Comparison of ENCODE assay signal across 18 cellular contexts in the genomic region with DNA sequence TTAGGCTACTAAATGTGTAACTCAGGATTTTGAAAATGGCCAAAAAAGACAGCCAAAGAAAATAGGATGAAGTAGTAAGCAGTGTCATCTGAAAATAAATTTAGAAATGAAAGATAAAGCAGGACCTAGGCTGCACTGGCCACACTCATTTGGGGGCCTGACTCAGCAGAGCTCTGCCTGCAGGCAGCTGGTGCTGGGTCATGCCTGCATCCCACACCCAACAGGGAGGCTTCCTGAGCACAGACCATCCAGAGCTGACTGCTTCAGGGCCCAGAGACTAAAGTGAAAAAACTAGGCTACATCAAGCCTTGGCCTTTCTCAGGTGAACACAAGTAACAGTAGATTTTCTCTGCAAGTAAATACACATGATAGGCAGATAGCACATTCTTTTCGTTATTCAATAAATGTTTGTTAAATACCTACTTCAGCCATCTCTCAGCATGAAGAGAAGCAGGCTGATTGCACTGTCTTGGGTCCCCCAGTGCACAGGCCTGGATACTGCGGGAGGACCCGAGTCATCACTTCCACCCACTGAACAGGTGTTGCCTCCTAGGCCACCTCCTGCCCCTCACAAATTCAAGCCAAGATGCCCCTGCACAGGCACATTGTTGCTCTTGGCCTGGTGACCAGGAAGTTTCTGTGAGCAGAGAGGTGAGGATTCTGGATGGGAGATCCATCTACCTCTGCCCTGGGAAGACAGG.
DNase-seq lines count a peak whose midpoint lies in the region; ATAC-seq and TF ChIP-seq lines count a peak whose summit lies in the region.
"Had no signal": no experiment of that assay in that cellular context is flagged by ENCODE, and none has a peak within 500 bp of the region (broad histone marks: within the 10 kb centered on the region; RNA-seq: fewer than 3 reads in every experiment).

No MANE protein-coding gene starts in this region.

- H3K4me1 Mint-ChIP-seq in GM23338 (peaks cover 19% of the 10 kb centered on the region), endodermal cell (no peaks in the 10 kb centered on the region)
- H3K4me1 Mint-ChIP-seq in activated T-helper 2 cell treated with anti-CD3 and anti-CD28 coated beads, Interferon-gamma antibody, Interleukin-2, Interleukin-4, amounts not matched to agents 10 μg/mL and 5 μg/mL and 100 μg/mL, durations not matched to agents 14 hours and 24 hours and 36 hours (ENCODE audit: low read depth), result no peaks in the 10 kb centered on the region

- DNase-seq in GM23338 (ENCODE audit: low spot score) (peak; percentile 24), NT2/D1 (ENCODE audit: low read depth, low spot score) (peak; percentile 5), endodermal cell (peak; percentile 74), islet precursor cell (peak; percentile 58), AG08395 (ENCODE audit: low spot score) (no peak)
- DNase-seq in activated CD8-positive, alpha-beta memory T cell treated with anti-CD3 and anti-CD28 coated beads, Interleukin-2, amount 50 U/mL, for 4 hours, result no peak
- DNase-seq in activated T-helper 2 cell treated with anti-CD3 and anti-CD28 coated beads, Interferon-gamma antibody, Interleukin-2, Interleukin-4, amounts not matched to agents 10 μg/mL and 5 μg/mL and 100 μg/mL, durations not matched to agents 14 hours and 24 hours and 36 hours (ENCODE audit: low spot score), result no peak
- DNase-seq: AML-193; Calu3; CD4-positive, alpha-beta T cell; DND-41; Karpas-422; MV-4-11; NCI-H1417 treated with DMSO at 0.1 percent for 48 hours; NCI-H2081; NCI-H524 had no signal

- no peaks in the 10 kb centered on the region for H3K9me3 ChIP-seq in NT2/D1 (ENCODE audit: insufficient read depth, low read length)
- no peaks in the 10 kb centered on the region for H3K9me3 ChIP-seq in endodermal cell (ENCODE audit: control insufficient read depth, low read length)
- H3K9me3 ChIP-seq: A549 had no signal

- no peak overlapping the region for H3K4me3 ChIP-seq in GM23338
- H3K4me3 ChIP-seq in NT2/D1 (ENCODE audit: insufficient read length, low read depth), result no peak overlapping the region
- no peak overlapping the region for H3K4me3 ChIP-seq in endodermal cell (ENCODE audit: low read length)
- H3K4me3 ChIP-seq: A549 had no signal

- TF ChIP-seq CTCF in GM23338 (conservative IDR thresholded peaks at IDR 0.05; ENCODE audit: low read depth in 2 of 2), result no peak
- TF ChIP-seq CTCF in endodermal cell (conservative IDR thresholded peaks at IDR 0.05), result no peak

- no peak overlapping the region for H3K4me2 ChIP-seq in GM23338
- H3K4me2 ChIP-seq: A549 had no signal

- H2AFZ ChIP-seq in GM23338, result peak overlapping the region; percentile 15

- H3K9me2 ChIP-seq in GM23338 (ENCODE audit: insufficient read depth), result no peaks in the 10 kb centered on the region

- H3K27ac Mint-ChIP-seq in GM23338, result peak overlapping the region; percentile 71; the same call in 1 of the 2 replicates
- no peak overlapping the region for H3K27ac Mint-ChIP-seq in endodermal cell
- H3K27ac Mint-ChIP-seq in activated T-helper 2 cell treated with anti-CD3 and anti-CD28 coated beads, Interferon-gamma antibody, Interleukin-2, Interleukin-4, amounts not matched to agents 10 μg/mL and 5 μg/mL and 100 μg/mL, durations not matched to agents 14 hours and 24 hours and 36 hours, result no peak overlapping the region
- H3K27ac Mint-ChIP-seq: CD4-positive, alpha-beta T cell had no signal

- no peaks in the 10 kb centered on the region for H4K20me1 ChIP-seq in GM23338 (replicated peaks; ENCODE audit: insufficient read depth)

- no peaks in the 10 kb centered on the region for H3K27me3 ChIP-seq in GM23338 (ENCODE audit: insufficient read depth)
- no peaks in the 10 kb centered on the region for H3K27me3 ChIP-seq in NT2/D1 (ENCODE audit: insufficient read depth, insufficient read length)
- H3K27me3 ChIP-seq in endodermal cell (ENCODE audit: control insufficient read depth, insufficient read depth, low read length, poor library complexity, severe bottlenecking), result no peaks in the 10 kb centered on the region

- H3K9me3 Mint-ChIP-seq in GM23338 (no peaks in the 10 kb centered on the region), endodermal cell (no peaks in the 10 kb centered on the region)
- H3K9me3 Mint-ChIP-seq in activated T-helper 2 cell treated with anti-CD3 and anti-CD28 coated beads, Interferon-gamma antibody, Interleukin-2, Interleukin-4, amounts not matched to agents 10 μg/mL and 5 μg/mL and 100 μg/mL, durations not matched to agents 14 hours and 24 hours and 36 hours, result no peaks in the 10 kb centered on the region

- H3K27me3 Mint-ChIP-seq in GM23338 (ENCODE audit: insufficient read depth, low read depth, poor library complexity) (no peaks in the 10 kb centered on the region), endodermal cell (ENCODE audit: insufficient read depth) (no peaks in the 10 kb centered on the region)
- H3K27me3 Mint-ChIP-seq in activated T-helper 2 cell treated with anti-CD3 and anti-CD28 coated beads, Interferon-gamma antibody, Interleukin-2, Interleukin-4, amounts not matched to agents 10 μg/mL and 5 μg/mL and 100 μg/mL, durations not matched to agents 14 hours and 24 hours and 36 hours (ENCODE audit: low read depth), result no peaks in the 10 kb centered on the region
- H3K27me3 Mint-ChIP-seq: CD4-positive, alpha-beta T cell had no signal

- H3K27ac ChIP-seq in GM23338 (ENCODE audit: low read depth), result no peak overlapping the region
- H3K27ac ChIP-seq in endodermal cell (ENCODE audit: low read depth, low read length), result no peak overlapping the region
- H3K27ac ChIP-seq: A549 had no signal

- H3K4me3 Mint-ChIP-seq in GM23338 (no peak overlapping the region), endodermal cell (no peak overlapping the region)
- H3K4me3 Mint-ChIP-seq in activated T-helper 2 cell treated with anti-CD3 and anti-CD28 coated beads, Interferon-gamma antibody, Interleukin-2, Interleukin-4, amounts not matched to agents 10 μg/mL and 5 μg/mL and 100 μg/mL, durations not matched to agents 14 hours and 24 hours and 36 hours (ENCODE audit: low read depth), result no peak overlapping the region
- H3K4me3 Mint-ChIP-seq: CD4-positive, alpha-beta T cell had no signal

- H3K9ac ChIP-seq in NT2/D1 (ENCODE audit: insufficient read length, low read depth), result no peak overlapping the region
- H3K9ac ChIP-seq in endodermal cell (ENCODE audit: extremely low read depth, low read length, poor library complexity, severe bottlenecking), result no peak overlapping the region

- WGBS in endodermal cell (ENCODE audit: insufficient coverage in 1 of 2, insufficient read length in 1 of 2), 2 experiments, result 92% methylated on average over 3 of the region's 3 CpGs; no CpG with 5 or more reads in 1 of the 2 experiments

- peaks cover 10% of the 10 kb centered on the region; the same call in 1 of the 2 replicates for H3K4me1 ChIP-seq in GM23338 (ENCODE audit: insufficient read depth)
- H3K4me1 ChIP-seq in NT2/D1 (ENCODE audit: insufficient read depth, insufficient read length), result no peaks in the 10 kb centered on the region
- H3K4me1 ChIP-seq in endodermal cell (ENCODE audit: control insufficient read depth, insufficient read depth, low read length), result no peaks in the 10 kb centered on the region
- H3K4me1 ChIP-seq: A549 had no signal

- peak; percentile 95 for ATAC-seq in GM23338
- no peak for ATAC-seq in HG03139 (IDR thresholded peaks at IDR 0.05; ENCODE audit: unreplicated experiment)
- ATAC-seq: A549 had no signal

- H3K36me3 Mint-ChIP-seq in GM23338 (ENCODE audit: low read depth), result no peaks in the 10 kb centered on the region
- H3K36me3 Mint-ChIP-seq in endodermal cell (ENCODE audit: low read depth), result no peaks in the 10 kb centered on the region
- H3K36me3 Mint-ChIP-seq in activated T-helper 2 cell treated with anti-CD3 and anti-CD28 coated beads, Interferon-gamma antibody, Interleukin-2, Interleukin-4, amounts not matched to agents 10 μg/mL and 5 μg/mL and 100 μg/mL, durations not matched to agents 14 hours and 24 hours and 36 hours (ENCODE audit: low read depth), result no peaks in the 10 kb centered on the region

- no peaks in the 10 kb centered on the region for H3K79me2 ChIP-seq in GM23338 (replicated peaks; ENCODE audit: insufficient read depth)

- H3F3A ChIP-seq in GM23338 (replicated peaks; ENCODE audit: low read depth), result no peaks in the 10 kb centered on the region

- H3K36me3 ChIP-seq in GM23338 (ENCODE audit: insufficient read depth) (no peaks in the 10 kb centered on the region), NT2/D1 (ENCODE audit: insufficient read depth, insufficient read length, low read length) (no peaks in the 10 kb centered on the region), endodermal cell (ENCODE audit: control insufficient read depth, insufficient read depth, low read length) (no peaks in the 10 kb centered on the region)

- intact Hi-C loops in activated T-helper 2 cell treated with anti-CD3 and anti-CD28 coated beads, Interferon-gamma antibody, Interleukin-2, Interleukin-4, amounts not matched to agents 10 μg/mL and 5 μg/mL and 100 μg/mL, durations not matched to agents 14 hours and 24 hours and 36 hours (cut with micrococcal nuclease), result no loop called here

TF ChIP-seq in GM23338, 12 proteins besides CTCF, POLR2A, EP300 and RAD21 (continues in another document):
- no peak for TF ChIP-seq ZNF114 (CRISPR knock-in tag; IDR thresholded peaks at IDR 0.05)
- TF ChIP-seq CREB1 (CRISPR knock-in tag; IDR thresholded peaks at IDR 0.05; ENCODE audit: low read depth), result no peak
- no peak for TF ChIP-seq EZH2 (IDR thresholded peaks at IDR 0.05; ENCODE audit: low read depth, unreplicated experiment)
- TF ChIP-seq JUNB (IDR thresholded peaks at IDR 0.05; ENCODE audit: unreplicated experiment), result no peak
- TF ChIP-seq EZH2phosphoT487 (IDR thresholded peaks at IDR 0.05; ENCODE audit: unreplicated experiment), result no peak
- TF ChIP-seq ZNF331 (CRISPR knock-in tag; IDR thresholded peaks at IDR 0.05; ENCODE audit: low read depth), result no peak

Comparison
In these comparisons a context has a peak if more than half of its experiments do, and no peak if none do; other contexts are left out.
1. DNase-seq: peak in GM23338 (single experiment), NT2/D1 (single experiment), endodermal cell (single experiment) and islet precursor cell (single experiment); none in activated CD8-positive, alpha-beta memory T cell treated with anti-CD3 and anti-CD28 coated beads, Interleukin-2, amount 50 U/mL, for 4 hours (single experiment), AG08395 (single experiment) and activated T-helper 2 cell treated with anti-CD3 and anti-CD28 coated beads, Interferon-gamma antibody, Interleukin-2, Interleukin-4, amounts not matched to agents 10 μg/mL and 5 μg/mL and 100 μg/mL, durations not matched to agents 14 hours and 24 hours and 36 hours (single experiment).